ENCODE assay signal across 8 cellular contexts in the genomic region with DNA sequence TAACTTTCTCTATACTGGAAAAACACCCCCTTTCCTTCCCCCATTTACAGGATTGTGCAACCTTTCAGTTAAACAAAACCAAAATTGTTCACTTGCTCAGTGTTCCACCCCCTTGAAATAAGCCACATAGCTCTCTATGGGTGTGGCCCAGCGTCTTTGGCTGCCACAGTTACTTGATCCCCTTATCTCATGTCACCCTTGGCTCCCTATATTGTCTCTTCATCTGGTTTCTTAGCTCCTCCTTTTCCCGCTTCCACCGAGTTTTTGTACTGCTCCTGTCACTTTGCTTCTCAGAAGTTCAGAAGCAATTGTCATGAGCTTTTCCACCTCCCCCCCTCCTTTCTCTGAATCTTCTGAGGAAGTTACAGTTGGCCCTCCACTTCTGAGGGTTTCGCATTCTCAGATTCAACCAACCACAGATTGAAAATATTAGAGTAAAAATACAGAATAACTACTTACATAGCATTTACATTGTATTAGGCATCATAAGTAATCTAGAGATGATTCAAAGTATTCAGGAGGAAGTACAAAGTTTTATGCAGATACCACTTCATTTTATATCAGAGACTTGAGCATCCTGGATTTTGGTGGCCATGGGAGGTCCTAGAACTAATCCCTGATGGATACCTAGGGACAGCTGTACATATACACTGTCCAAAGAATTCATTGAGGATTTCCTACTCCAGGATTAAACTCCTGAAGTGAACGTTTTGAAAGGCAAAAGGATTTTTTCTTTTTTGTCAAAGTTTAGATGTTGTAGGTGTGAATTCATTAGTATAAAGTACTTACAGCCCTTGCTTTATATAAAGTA.
DNase-seq lines count a peak whose midpoint lies in the region; ATAC-seq and TF ChIP-seq lines count a peak whose summit lies in the region.

No MANE protein-coding gene starts in this region.

- no peak for TF ChIP-seq CTCF in OCI-LY1 (IDR thresholded peaks at IDR 0.05; ENCODE audit: low read length)

- H3K27me3 ChIP-seq in OCI-LY1 (ENCODE audit: insufficient read depth, low read length) = no peaks in the 10 kb centered on the region
- H3K27me3 ChIP-seq in duodenal mucosa (ENCODE audit: control insufficient read depth in 1 of 2, insufficient read depth in 2 of 2, low read length in 2 of 2) = no peaks in the 10 kb centered on the region
- H3K27me3 ChIP-seq in Karpas-422 (ENCODE audit: low read length) = no peaks in the 10 kb centered on the region

- H2AFZ ChIP-seq in OCI-LY1 (ENCODE audit: low read length) (no peak overlapping the region), Karpas-422 (ENCODE audit: low read length) (no peak overlapping the region)

- H3K4me3 ChIP-seq in OCI-LY1 (ENCODE audit: low read depth, low read length, poor library complexity, severe bottlenecking) (peak overlapping the region; percentile 11), duodenal mucosa (ENCODE audit: low read depth in 1 of 2, low read length in 2 of 2) (no peak overlapping the region), Karpas-422 (ENCODE audit: low read length) (no peak overlapping the region)

- 0 out of 2 replicates have a peak overlapping the region, but pooled peaks have one; percentile 6 for H3K9ac ChIP-seq in OCI-LY1 (ENCODE audit: low read length)
- H3K9ac ChIP-seq in duodenal mucosa (ENCODE audit: low read depth in 1 of 2, low read length in 2 of 2) = peak overlapping the region in 1 of 2 donors; percentile 8
- no peak overlapping the region for H3K9ac ChIP-seq in Karpas-422 (ENCODE audit: low read length)

- peaks cover 5% of the 10 kb centered on the region; the same call in 1 of the 2 replicates for H3F3A ChIP-seq in OCI-LY1 (ENCODE audit: insufficient read depth, low read length)

- H3K9me3 ChIP-seq in OCI-LY1 (ENCODE audit: low read length) (no peaks in the 10 kb centered on the region), duodenal mucosa (ENCODE audit: control insufficient read depth in 1 of 2, low read length in 2 of 2) (no peaks in the 10 kb centered on the region), Karpas-422 (ENCODE audit: low read length) (no peaks in the 10 kb centered on the region)

- intact Hi-C loops in sciatic nerve (cut with DNase I) = no loop called here

- H4K20me1 ChIP-seq in OCI-LY1 (ENCODE audit: insufficient read depth, low read length) = no peaks in the 10 kb centered on the region
- H4K20me1 ChIP-seq in Karpas-422 (ENCODE audit: insufficient read depth, low read depth, low read length) = no peaks in the 10 kb centered on the region; the same call in 1 of the 2 replicates

- DNase-seq in SIG-M5 treated with dmso at 0.1 percent for 504 hours (lab: John Stamatoyannopoulos, UW; ENCODE audit: unreplicated experiment) (peak; percentile 59), SIG-M5 (lab: John Stamatoyannopoulos, UW) (no peak), sciatic nerve (ENCODE audit: low spot score) (no peak), NCI-H2227 (lab: John Stamatoyannopoulos, UW; ENCODE audit: unreplicated experiment) (no peak), Karpas-422 (no peak)

- H3K4me2 ChIP-seq in OCI-LY1 (ENCODE audit: low read length) (peak overlapping the region; percentile 60), Karpas-422 (ENCODE audit: low read depth, low read length, poor library complexity, severe bottlenecking) (no peak overlapping the region)

- H3K9me2 ChIP-seq in OCI-LY1 (ENCODE audit: low read depth, low read length) (no peaks in the 10 kb centered on the region), Karpas-422 (replicated peaks; ENCODE audit: insufficient read depth, low read length) (no peaks in the 10 kb centered on the region)

- peak overlapping the region; percentile 63 for H3K27ac ChIP-seq in OCI-LY1 (ENCODE audit: low read depth, low read length, poor library complexity, severe bottlenecking)
- H3K27ac ChIP-seq in duodenal mucosa (ENCODE audit: low read depth, low read length) = peak overlapping the region; percentile 50
- no peak overlapping the region for H3K27ac ChIP-seq in Karpas-422 (ENCODE audit: low read length)

- no peaks in the 10 kb centered on the region for H3K36me3 ChIP-seq in OCI-LY1 (ENCODE audit: insufficient read depth, low read length)
- H3K36me3 ChIP-seq in duodenal mucosa (ENCODE audit: control insufficient read depth in 1 of 2, insufficient read depth in 2 of 2, low read length in 2 of 2) = no peaks in the 10 kb centered on the region
- H3K36me3 ChIP-seq in Karpas-422 (ENCODE audit: insufficient read depth, low read length) = no peaks in the 10 kb centered on the region

- ATAC-seq in HG02798 (IDR thresholded peaks at IDR 0.05; ENCODE audit: poor library complexity, unreplicated experiment) (peak; percentile 49), sciatic nerve (peak; percentile 88)

- H3K4me1 ChIP-seq in OCI-LY1 (ENCODE audit: insufficient read depth, low read length, severe bottlenecking) = peaks cover 57% of the 10 kb centered on the region
- peaks cover 5 to 31% of the 10 kb centered on the region in 2 donors for H3K4me1 ChIP-seq in duodenal mucosa (ENCODE audit: control insufficient read depth in 1 of 2, insufficient read depth in 2 of 2, low read length in 2 of 2)
- peaks cover 9% of the 10 kb centered on the region for H3K4me1 ChIP-seq in Karpas-422 (ENCODE audit: low read length)

- H3K79me2 ChIP-seq in OCI-LY1 (ENCODE audit: insufficient read depth, low read length) = peaks cover 37% of the 10 kb centered on the region
- H3K79me2 ChIP-seq in Karpas-422 (ENCODE audit: low read length) = no peaks in the 10 kb centered on the region
